In the genomic region with DNA sequence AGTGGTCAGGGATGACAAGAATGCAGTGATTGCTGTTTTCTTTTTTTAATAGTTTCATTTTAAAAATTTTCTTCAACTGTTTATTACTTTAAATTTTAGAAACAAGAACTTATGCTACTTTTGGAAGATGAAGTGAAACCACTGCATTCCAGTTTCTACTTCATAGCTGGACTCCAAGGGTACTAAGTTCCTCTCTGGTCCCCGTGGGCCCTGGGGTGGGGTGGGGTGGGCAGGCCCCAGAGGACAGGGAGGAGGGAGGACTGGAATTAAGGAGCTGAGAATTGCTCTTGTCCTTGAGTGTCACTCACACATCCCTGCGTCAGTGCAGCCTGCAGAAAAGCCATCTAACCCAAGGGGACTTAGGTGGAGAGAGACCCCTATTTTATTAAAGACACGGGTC, we compare ENCODE assay signal across 18 cellular contexts.
DNase-seq lines count a peak whose midpoint lies in the region; ATAC-seq and TF ChIP-seq lines count a peak whose summit lies in the region.
"Had no signal": no experiment of that assay in that cellular context is flagged by ENCODE, and none has a peak within 500 bp of the region (broad histone marks: within the 10 kb centered on the region; RNA-seq: fewer than 3 reads in every experiment).

No MANE protein-coding gene starts in this region.

- H3K36me3 ChIP-seq in spleen (peaks cover 0 to 100% (median 94%) of the 10 kb centered on the region in 6 donors), neuronal stem cell (replicated peaks in 1 of 2; ENCODE audit: control insufficient read depth in 2 of 2, insufficient read depth in 2 of 2, low read length in 2 of 2) (peaks cover 0 to 70% of the 10 kb centered on the region in 2 donors)

- H3K4me3 Mint-ChIP-seq in activated B cell treated with CpG ODN at 0.5 μM for 24 hours (no peak overlapping the region), HFFc6 (no peak overlapping the region)

- no peak overlapping the region for H2BK5ac ChIP-seq in neuronal stem cell (ENCODE audit: low read length)

- intact Hi-C loops in left ventricle myocardium superior (cut with micrococcal nuclease) (no loop called here), Right ventricle myocardium superior (cut with DNase I) (no loop called here), activated B cell treated with CpG ODN at 0.5 μM for 24 hours (cut with micrococcal nuclease) (no loop called here), spleen (cut with DNase I; ENCODE audit: low total_unique reads) (no loop called here)

- H3K4me3 ChIP-seq in spleen (no peak overlapping the region), neuronal stem cell (ENCODE audit: low read length in 2 of 2) (no peak overlapping the region)
- H3K4me3 ChIP-seq: A549 had no signal

- no peaks in the 10 kb centered on the region for H3K9me3 Mint-ChIP-seq in activated B cell treated with CpG ODN at 0.5 μM for 24 hours
- H3K9me3 Mint-ChIP-seq in HFFc6, result no peaks in the 10 kb centered on the region

- H2BK15ac ChIP-seq in neuronal stem cell (ENCODE audit: low read length), result no peak overlapping the region

- H3K79me1 ChIP-seq in neuronal stem cell (ENCODE audit: low read depth, low read length), result no peaks in the 10 kb centered on the region

- ATAC-seq in left ventricle myocardium superior, result peak; percentile 38
- ATAC-seq in Right ventricle myocardium superior (ENCODE audit: poor library complexity), result no peak
- no peak for ATAC-seq in activated B cell treated with CpG ODN at 0.5 μM for 24 hours (ENCODE audit: low read depth)
- ATAC-seq: A549 had no signal

- H3K14ac ChIP-seq in neuronal stem cell (ENCODE audit: low read length), result no peak overlapping the region

- H3K9ac ChIP-seq in neuronal stem cell (ENCODE audit: low read depth, low read length, poor library complexity), result no peak overlapping the region
- H3K9ac ChIP-seq: KMS-11 had no signal

- no peak overlapping the region for H3K4me2 ChIP-seq in neuronal stem cell (ENCODE audit: insufficient read depth, low read length, poor library complexity, severe bottlenecking)
- H3K4me2 ChIP-seq: A549, KMS-11 had no signal

- no peak overlapping the region for H2AK5ac ChIP-seq in neuronal stem cell (ENCODE audit: low read depth, low read length)

- H3K4me1 ChIP-seq in spleen (peaks cover 4 to 25% (median 14%) of the 10 kb centered on the region in 6 donors), neuronal stem cell (ENCODE audit: control insufficient read depth in 2 of 2, insufficient read depth in 1 of 2, low read depth in 1 of 2, low read length in 2 of 2) (peaks cover 0 to 12% of the 10 kb centered on the region in 2 donors)

- no peak overlapping the region for H3K23ac ChIP-seq in neuronal stem cell (ENCODE audit: low read depth, low read length, poor library complexity)

- DNase-seq in left ventricle myocardium superior (no peak), Right ventricle myocardium superior (no peak), MV-4-11 (lab: John Stamatoyannopoulos, UW) (peak; percentile 60), activated B cell treated with CpG ODN at 0.5 μM for 24 hours (no peak), spleen (no peak), neuronal stem cell (ENCODE audit: low spot score) (no peak), HFFc6 (no peak), RKO (ENCODE audit: low spot score) (no peak)
- DNase-seq: C1 segment of cervical spinal cord, DMS79, NCI-H1417 treated with DMSO at 0.1 percent for 48 hours, NCI-H187 treated with DMSO at 0.1 percent for 48 hours, NCI-H226, NCI-H524, NCI-H82, SIG-M5 had no signal

- no peak overlapping the region for H2BK12ac ChIP-seq in neuronal stem cell (ENCODE audit: low read length)

- peak overlapping the region in 5 of 8 donors; percentile 9 to 67 (median 30) for H3K27ac ChIP-seq in spleen
- H3K27ac ChIP-seq in neuronal stem cell (replicated peaks; ENCODE audit: low read length), result no peak overlapping the region
- H3K27ac ChIP-seq: KMS-11 had no signal

- peaks cover 89% of the 10 kb centered on the region for H3K36me3 Mint-ChIP-seq in activated B cell treated with CpG ODN at 0.5 μM for 24 hours (ENCODE audit: low read depth)
- peaks cover 9% of the 10 kb centered on the region for H3K36me3 Mint-ChIP-seq in HFFc6 (ENCODE audit: low read depth)

- CTCF ChIA-PET in activated B cell treated with CpG ODN at 0.5 μM for 24 hours (lab: Charles Lee), result no interaction called here

- POLR2A ChIA-PET in activated B cell treated with CpG ODN at 0.5 μM for 24 hours (lab: Charles Lee), result interaction anchor here (0.9 kb wide), 1 partner anchor 125 kb away, joined by 4 read pairs; no protein-coding TSS in a partner anchor

- no peak for TF ChIP-seq CTCF in activated B cell treated with CpG ODN at 0.5 μM for 24 hours (IDR thresholded peaks at IDR 0.05)
- TF ChIP-seq CTCF in spleen (IDR thresholded peaks at IDR 0.05 in 8 of 11, conservative IDR thresholded peaks at IDR 0.05 in 3 of 11), result no peak
- TF ChIP-seq CTCF in HFFc6 (IDR thresholded peaks at IDR 0.05), result no peak

- H2BK120ac ChIP-seq in neuronal stem cell (ENCODE audit: low read depth, low read length), result no peak overlapping the region

- H3K4me1 Mint-ChIP-seq in activated B cell treated with CpG ODN at 0.5 μM for 24 hours (peaks cover 21% of the 10 kb centered on the region), HFFc6 (ENCODE audit: low read depth) (peaks cover 6% of the 10 kb centered on the region; the same call in 1 of the 2 replicates)

- no peak overlapping the region for H3K4ac ChIP-seq in neuronal stem cell (ENCODE audit: low read length)

- H2AFZ ChIP-seq in neuronal stem cell (ENCODE audit: low read length), result no peak overlapping the region

- H3K27me3 Mint-ChIP-seq in activated B cell treated with CpG ODN at 0.5 μM for 24 hours, result no peaks in the 10 kb centered on the region
- H3K27me3 Mint-ChIP-seq in HFFc6 (ENCODE audit: insufficient read depth), result no peaks in the 10 kb centered on the region

- no peak overlapping the region for H3K18ac ChIP-seq in neuronal stem cell (ENCODE audit: low read length)

- H3K27me3 ChIP-seq in spleen (replicated peaks in 1 of 7) (no peaks in the 10 kb centered on the region), neuronal stem cell (ENCODE audit: control insufficient read depth in 3 of 3, insufficient read depth in 3 of 3, low read depth in 1 of 3, low read length in 3 of 3) (no peaks in the 10 kb centered on the region)

- H3K9me3 ChIP-seq in spleen (no peaks in the 10 kb centered on the region), neuronal stem cell (replicated peaks in 1 of 2; ENCODE audit: control insufficient read depth in 2 of 2, insufficient read depth in 1 of 2, low read depth in 1 of 2, low read length in 2 of 2) (no peaks in the 10 kb centered on the region)
- H3K9me3 ChIP-seq: A549 had no signal

- H3K27ac Mint-ChIP-seq in activated B cell treated with CpG ODN at 0.5 μM for 24 hours (peak overlapping the region; percentile 56), HFFc6 (no peak overlapping the region)

- 55 to 90% (median 67%) methylated on average over 3 of the region's 3 CpGs for WGBS in spleen, 5 donors
- no CpG with 5 or more reads among the region's 3 CpGs for WGBS in neuronal stem cell (ENCODE audit: extremely low coverage in 2 of 2, insufficient read length in 2 of 2, insufficient replicate concordance in 1 of 2), 2 donors

- no peak overlapping the region for H4K8ac ChIP-seq in neuronal stem cell (ENCODE audit: low read depth, low read length)

- no peak for TF ChIP-seq POLR2A in spleen (IDR thresholded peaks at IDR 0.05)

- H4K91ac ChIP-seq in neuronal stem cell (ENCODE audit: low read depth, low read length, poor library complexity), result no peak overlapping the region
